ENCODE assay signal across 9 cellular contexts in the genomic region with DNA sequence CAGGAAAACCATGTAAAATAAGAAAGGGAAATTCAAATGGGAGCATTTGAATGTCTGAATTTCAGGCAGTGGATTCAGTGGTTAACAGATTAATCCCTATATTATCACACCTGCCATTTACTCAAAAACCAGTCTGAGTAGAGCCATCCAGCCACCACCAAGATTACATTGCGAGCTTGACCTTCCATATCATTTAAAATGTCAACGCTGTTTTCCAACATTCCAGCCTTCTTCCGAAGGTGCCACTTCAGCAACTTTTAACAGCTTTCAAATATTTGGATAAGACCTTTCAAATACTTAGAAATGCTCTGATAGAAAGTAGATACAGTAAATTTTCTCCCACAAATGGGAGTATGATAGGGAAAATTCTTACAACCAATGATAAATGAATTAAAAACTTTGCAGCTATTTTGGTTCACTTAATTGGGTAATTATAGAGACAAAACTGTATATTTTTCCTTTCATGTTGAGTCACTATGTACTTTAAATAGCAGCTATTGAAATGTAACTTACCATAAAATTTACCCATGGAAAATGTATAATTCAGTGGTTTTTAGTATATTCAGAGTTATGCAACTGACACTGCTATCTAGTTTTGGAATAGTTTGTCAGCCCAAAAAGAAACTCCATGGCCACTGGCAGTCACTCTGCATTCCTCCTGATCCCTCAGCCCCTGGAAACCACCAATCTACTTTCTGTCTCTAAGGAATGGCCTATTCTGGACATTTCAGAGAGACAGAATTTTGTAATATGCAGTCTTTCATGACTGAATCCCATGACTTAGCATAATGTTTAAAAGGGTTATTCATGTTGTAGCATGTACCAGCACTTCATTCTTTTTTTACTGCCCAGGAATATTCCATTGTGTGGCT. TPM values are rescaled to one million over a fixed set of nuclear protein-coding genes. Genes with fewer than 3 reads are reported as not detected.
DNase-seq lines count a peak whose midpoint lies in the region; ATAC-seq and TF ChIP-seq lines count a peak whose summit lies in the region.
"Had no signal": no experiment of that assay in that cellular context is flagged by ENCODE, and none has a peak within 500 bp of the region (broad histone marks: within the 10 kb centered on the region; RNA-seq: fewer than 3 reads in every experiment).

No MANE protein-coding gene starts in this region.

- ATAC-seq in GM21447 (IDR thresholded peaks at IDR 0.05; ENCODE audit: unreplicated experiment): no peak

- CTCF ChIA-PET in CD8-positive, alpha-beta memory T cell (lab: Charles Lee): interaction anchor here (0.6 to 4.9 kb wide), 6 partner anchors 8 to 570 kb away, joined by 3 to 20 read pairs (median 4); no protein-coding TSS in a partner anchor
- CTCF ChIA-PET in OCI-LY7 (lab: Charles Lee; ENCODE audit: unreplicated experiment): no interaction called here

- H3K4me3 ChIP-seq in CD8-positive, alpha-beta memory T cell (ENCODE audit: low read length): no peak overlapping the region
- H3K4me3 ChIP-seq in OCI-LY7 (ENCODE audit: low read depth, low read length, poor library complexity, severe bottlenecking) (peak overlapping the region; percentile 22), osteoblast (ENCODE audit: insufficient read depth, low read length) (no peak overlapping the region), colonic mucosa (no peak overlapping the region)
- H3K4me3 ChIP-seq: SJSA1 had no signal

- peaks cover 80% of the 10 kb centered on the region for H3K4me1 ChIP-seq in CD8-positive, alpha-beta memory T cell (ENCODE audit: insufficient read depth, low read length)
- H3K4me1 ChIP-seq in OCI-LY7 (ENCODE audit: insufficient read depth, low read length, poor library complexity, severe bottlenecking): peaks cover 99% of the 10 kb centered on the region
- peaks cover 35% of the 10 kb centered on the region for H3K4me1 ChIP-seq in osteoblast (ENCODE audit: insufficient read depth, low read length)
- peaks cover 32% of the 10 kb centered on the region for H3K4me1 ChIP-seq in colonic mucosa

- peaks cover 88 to 97% (median 95%) of the 10 kb centered on the region in 3 donors for H3K4me1 Mint-ChIP-seq in CD8-positive, alpha-beta memory T cell
- peaks cover 19% of the 10 kb centered on the region for H3K4me1 Mint-ChIP-seq in nephron progenitor cell

- no peak for TF ChIP-seq CTCF in OCI-LY7 (conservative IDR thresholded peaks at IDR 0.05; ENCODE audit: low read length)
- no peak for TF ChIP-seq CTCF in osteoblast (IDR thresholded peaks at IDR 0.05; ENCODE audit: extremely low read depth, low read depth, low read length)
- no peak for TF ChIP-seq CTCF in nephron progenitor cell (IDR thresholded peaks at IDR 0.05)
- TF ChIP-seq CTCF in colonic mucosa (IDR thresholded peaks at IDR 0.05): no peak

- H3K27ac Mint-ChIP-seq in CD8-positive, alpha-beta memory T cell: peak overlapping the region; percentile 68 to 88 (median 76)
- no peak overlapping the region for H3K27ac Mint-ChIP-seq in nephron progenitor cell

- H3K27me3 ChIP-seq in CD8-positive, alpha-beta memory T cell (ENCODE audit: insufficient read depth, low read length, poor library complexity, severe bottlenecking): no peaks in the 10 kb centered on the region
- H3K27me3 ChIP-seq in osteoblast (ENCODE audit: insufficient read depth, low read length): no peaks in the 10 kb centered on the region
- H3K27me3 ChIP-seq in colonic mucosa: no peaks in the 10 kb centered on the region
- H3K27me3 ChIP-seq: SJSA1 had no signal

- peaks cover 100% of the 10 kb centered on the region for H3K79me2 ChIP-seq in OCI-LY7 (ENCODE audit: insufficient read depth, low read depth, low read length)
- peaks cover 92% of the 10 kb centered on the region for H3K79me2 ChIP-seq in osteoblast (ENCODE audit: insufficient read depth, low read length)

- H4K20me1 ChIP-seq in OCI-LY7 (ENCODE audit: insufficient read depth, low read length): peaks cover 74% of the 10 kb centered on the region
- H4K20me1 ChIP-seq in osteoblast (ENCODE audit: insufficient read depth, low read length): peaks cover 3% of the 10 kb centered on the region

- no peak for DNase-seq in CD8-positive, alpha-beta memory T cell
- DNase-seq in OCI-LY7 (ENCODE audit: low spot score) (no peak), dedifferentiated amniotic fluid mesenchymal stem cell (ENCODE audit: extremely low spot score) (peak; percentile 83), osteoblast (ENCODE audit: insufficient read length, low spot score, missing footprints) (peak; percentile 60), nephron progenitor cell (no peak), NCI-H510A treated with DMSO at 0.1 percent for 48 hours (lab: John Stamatoyannopoulos, UW) (no peak), colonic mucosa (no peak)

- H3K27ac ChIP-seq in CD8-positive, alpha-beta memory T cell (ENCODE audit: low read depth, low read length): no peak overlapping the region
- H3K27ac ChIP-seq in OCI-LY7 (ENCODE audit: low read depth, low read length, poor library complexity, severe bottlenecking): peak overlapping the region; percentile 62
- H3K27ac ChIP-seq in osteoblast (ENCODE audit: low read depth, low read length): peak overlapping the region; percentile 72
- H3K27ac ChIP-seq in colonic mucosa: no peak overlapping the region
- H3K27ac ChIP-seq: SJSA1 had no signal

- H3K4me2 ChIP-seq in OCI-LY7 (ENCODE audit: low read length): peak overlapping the region; percentile 77
- peak overlapping the region; percentile 41 for H3K4me2 ChIP-seq in osteoblast (ENCODE audit: insufficient read depth, low read length)

- H2AFZ ChIP-seq in OCI-LY7 (ENCODE audit: low read length) (no peak overlapping the region), osteoblast (ENCODE audit: low read length) (no peak overlapping the region)

- POLR2A ChIA-PET in CD8-positive, alpha-beta memory T cell (lab: Charles Lee): interaction anchor here (1.3 kb wide), 1 partner anchor 16 kb away, joined by 3 read pairs; no protein-coding TSS in a partner anchor
- POLR2A ChIA-PET in OCI-LY7 (lab: Charles Lee): interaction anchor here (0.5 to 11.9 kb wide), 10 partner anchors 8 to 410 kb away, joined by 3 to 155 read pairs (median 4); no protein-coding TSS in a partner anchor

- BruUV-seq in OCI-LY7 (replicated peaks; lab: Mats Ljungman, UMichigan): no TSS peak

- H3K9me3 ChIP-seq in CD8-positive, alpha-beta memory T cell (ENCODE audit: low read length): no peaks in the 10 kb centered on the region
- H3K9me3 ChIP-seq in OCI-LY7 (ENCODE audit: low read length) (no peaks in the 10 kb centered on the region), osteoblast (ENCODE audit: low read depth, low read length) (no peaks in the 10 kb centered on the region), colonic mucosa (no peaks in the 10 kb centered on the region)
- H3K9me3 ChIP-seq: SJSA1 had no signal

- H3K9ac ChIP-seq in colonic mucosa (ENCODE audit: low read depth in 2 of 2, low read length in 2 of 2): peak overlapping the region in 1 of 2 donors; percentile 44

- H3K4me3 Mint-ChIP-seq in CD8-positive, alpha-beta memory T cell: peak overlapping the region in 6 of 7 donors; percentile 8 to 62 (median 48)
- H3K4me3 Mint-ChIP-seq in nephron progenitor cell: no peak overlapping the region

- intact Hi-C loops in OCI-LY7 (cut with micrococcal nuclease; ENCODE audit: unreplicated experiment): loop anchor here (10.0 kb wide), 1 partner anchor 93 kb away; no protein-coding TSS in a partner anchor
- intact Hi-C loops in colonic mucosa (cut with DNase I): loop anchor here (10.0 kb wide), 1 partner anchor 167 kb away; no protein-coding TSS in a partner anchor

- H3K9me2 ChIP-seq in OCI-LY7 (ENCODE audit: insufficient read depth, low read length): no peaks in the 10 kb centered on the region

- H3K9me3 Mint-ChIP-seq in CD8-positive, alpha-beta memory T cell: no peaks in the 10 kb centered on the region
- H3K9me3 Mint-ChIP-seq in nephron progenitor cell: no peaks in the 10 kb centered on the region

- H3K27me3 Mint-ChIP-seq in CD8-positive, alpha-beta memory T cell: no peaks in the 10 kb centered on the region
- no peaks in the 10 kb centered on the region for H3K27me3 Mint-ChIP-seq in nephron progenitor cell (ENCODE audit: low read depth, poor library complexity)

- peaks cover 8% of the 10 kb centered on the region for H3K36me3 ChIP-seq in CD8-positive, alpha-beta memory T cell (ENCODE audit: insufficient read depth, low read length)
- H3K36me3 ChIP-seq in OCI-LY7 (ENCODE audit: insufficient read depth, low read length): peaks cover 95% of the 10 kb centered on the region
- H3K36me3 ChIP-seq in osteoblast (ENCODE audit: insufficient read depth, low read length): no peaks in the 10 kb centered on the region
- H3K36me3 ChIP-seq in colonic mucosa: no peaks in the 10 kb centered on the region

- peaks cover 0 to 74% (median 7%) of the 10 kb centered on the region in 3 donors for H3K36me3 Mint-ChIP-seq in CD8-positive, alpha-beta memory T cell
- no peaks in the 10 kb centered on the region for H3K36me3 Mint-ChIP-seq in nephron progenitor cell (ENCODE audit: low read depth)

RNA-seq across cellular contexts. Expression of a gene that starts 21.6 kb away (rescaled TPM):
- 100 to 1,000 TPM; 296 to 299 TPM for total RNA-seq in CD8-positive, alpha-beta memory T cell
- polyA plus RNA-seq in CD8-positive, alpha-beta memory T cell: 325 TPM
- total RNA-seq in OCI-LY7 (2014; rRNA removed; shearing (Covaris generic)): 268 and 360 TPM in 2 replicates
- 415 and 440 TPM in 2 replicates for total RNA-seq in OCI-LY7 (2022)
- 69.8 and 89.4 TPM in 2 replicates for total RNA-seq in osteoblast
- 100 to 1,000 TPM; 257 to 424 TPM for total RNA-seq in colonic mucosa

Comparison
In these comparisons a context has a peak if more than half of its experiments do, and no peak if none do; other contexts are left out.
1. DNase-seq: peak in dedifferentiated amniotic fluid mesenchymal stem cell (single experiment) and osteoblast (single experiment); none in CD8-positive, alpha-beta memory T cell (0 of 5), OCI-LY7 (single experiment), nephron progenitor cell (single experiment), NCI-H510A treated with DMSO at 0.1 percent for 48 hours (single experiment) and colonic mucosa (single experiment).
2. H3K27ac ChIP-seq: peak in OCI-LY7 (single experiment) and osteoblast (single experiment); none in CD8-positive, alpha-beta memory T cell (single experiment) and colonic mucosa (single experiment).